ENCODE assay signal across 8 cellular contexts in the genomic region with DNA sequence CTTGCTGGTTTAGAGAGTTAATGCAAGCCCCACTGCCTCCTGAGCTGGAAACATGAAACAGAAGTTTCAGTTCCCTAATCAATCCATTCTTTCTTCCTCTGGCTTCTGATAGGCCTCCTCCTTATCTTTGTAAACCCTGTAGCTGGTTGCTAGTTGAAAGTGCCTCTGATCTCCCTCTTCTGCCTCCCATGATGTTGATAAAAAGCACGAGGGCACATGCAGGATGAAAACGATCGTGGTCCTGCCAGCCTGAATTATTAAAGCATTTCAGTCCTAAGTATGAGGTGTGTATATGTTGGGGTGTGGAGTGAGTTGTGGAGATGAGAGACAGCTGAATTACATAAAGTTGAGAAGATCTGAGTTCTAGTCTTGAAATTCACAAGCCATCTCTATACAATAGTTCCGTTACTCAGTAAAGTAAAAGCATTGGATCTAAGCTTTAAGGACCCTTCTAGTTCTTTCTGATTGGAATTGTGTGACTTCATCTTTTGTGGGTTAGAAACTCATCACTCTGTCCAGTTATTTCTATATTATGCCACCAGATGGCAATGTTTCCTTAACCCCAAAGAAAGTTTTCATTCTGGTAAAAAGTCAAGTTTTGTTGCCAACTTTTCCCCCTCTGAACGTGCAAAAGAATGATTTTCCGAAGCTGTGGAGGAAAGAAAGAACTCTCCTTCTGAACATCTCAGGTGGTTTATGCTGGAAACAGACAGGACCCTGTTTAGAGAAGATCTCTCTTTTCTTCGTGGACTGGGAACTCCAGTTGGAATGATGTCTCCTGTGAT. TPM values are rescaled to one million over a fixed set of nuclear protein-coding genes. Genes with fewer than 3 reads are reported as not detected.
A peak's percentile ranks its signal among the peaks of the same experiment; 100 is the strongest.
DNase-seq lines count a peak whose midpoint lies in the region; ATAC-seq and TF ChIP-seq lines count a peak whose summit lies in the region.

No MANE protein-coding gene starts in this region.

- H4K20me1 ChIP-seq in PC-9 (ENCODE audit: insufficient read depth) = no peaks in the 10 kb centered on the region

- no peaks in the 10 kb centered on the region for H3K36me3 Mint-ChIP-seq in Calu3 (ENCODE audit: insufficient read depth, unreplicated experiment)
- no peaks in the 10 kb centered on the region for H3K36me3 Mint-ChIP-seq in activated CD4-positive, alpha-beta T cell treated with anti-CD3 and anti-CD28 coated beads, Interleukin-2, amount 10 ng/mL, durations not matched to agents 7 days and 5 days (ENCODE audit: low read depth)

- ATAC-seq in GM19351 (IDR thresholded peaks at IDR 0.05; ENCODE audit: unreplicated experiment) (peak; percentile 85), HG03575 (IDR thresholded peaks at IDR 0.05; ENCODE audit: extremely low read depth, insufficient number of reproducible peaks, low FRiP score, unreplicated experiment) (peak; percentile 60)

- H2AFZ ChIP-seq in PC-9 = 0 out of 2 replicates have a peak overlapping the region, but pooled peaks have one; percentile 5

- no peaks in the 10 kb centered on the region for H3K79me2 ChIP-seq in PC-9 (ENCODE audit: low read depth)
- H3K79me2 ChIP-seq in mesendoderm (ENCODE audit: control insufficient read depth, insufficient read depth, low read length) = no peaks in the 10 kb centered on the region

- no peaks in the 10 kb centered on the region for H3K9me3 Mint-ChIP-seq in Calu3 (ENCODE audit: low read depth, unreplicated experiment)
- H3K9me3 Mint-ChIP-seq in activated CD4-positive, alpha-beta T cell treated with anti-CD3 and anti-CD28 coated beads, Interleukin-2, amount 10 ng/mL, durations not matched to agents 7 days and 5 days = no peaks in the 10 kb centered on the region

- H2BK5ac ChIP-seq in mesendoderm (ENCODE audit: low read length) = no peak overlapping the region

- intact Hi-C loops in Calu3 (cut with micrococcal nuclease; ENCODE audit: unreplicated experiment) = loop anchor here (1.0 to 5.0 kb wide), 5 partner anchors 17 to 305 kb away; partner anchors contain the start of gene ELF5
- intact Hi-C loops in PC-9 (cut with micrococcal nuclease; ENCODE audit: unreplicated experiment) = loop anchor here (1.0 to 10.0 kb wide), 9 partner anchors 21 to 806 kb away; partner anchors contain the start of gene ELF5
- intact Hi-C loops in posterior cingulate gyrus (cut with DNase I) = loop anchor here (1.0 to 10.0 kb wide), 3 partner anchors 305 to 806 kb away; no protein-coding TSS in a partner anchor

- no peak overlapping the region for H2AK5ac ChIP-seq in mesendoderm (ENCODE audit: low read length)

- H4K8ac ChIP-seq in mesendoderm (ENCODE audit: low read depth, low read length) = no peak overlapping the region

- H3K4me3 Mint-ChIP-seq in Calu3 (ENCODE audit: low read depth, unreplicated experiment) = peak overlapping the region; percentile 16
- H3K4me3 Mint-ChIP-seq in activated CD4-positive, alpha-beta T cell treated with anti-CD3 and anti-CD28 coated beads, Interleukin-2, amount 10 ng/mL, durations not matched to agents 7 days and 5 days = no peak overlapping the region

- no peak overlapping the region for H3K18ac ChIP-seq in mesendoderm (ENCODE audit: low read length)

- peak overlapping the region; percentile 4; the same call in 1 of the 2 replicates for H3K27ac ChIP-seq in PC-9
- peak overlapping the region; percentile 77 for H3K27ac ChIP-seq in ectodermal cell (ENCODE audit: insufficient read depth, low read depth, low read length, poor library complexity, severe bottlenecking)
- no peak overlapping the region for H3K27ac ChIP-seq in mesendoderm (ENCODE audit: low read depth, low read length)

- CTCF ChIA-PET in Calu3 (lab: Charles Lee) = interaction anchor here (0.8 to 2.9 kb wide), 13 partner anchors 15 to 306 kb away, joined by 3 to 18 read pairs (median 5); partner anchors contain the start of gene EHF
- CTCF ChIA-PET in PC-9 (lab: Charles Lee) = interaction anchor here (0.5 to 2.3 kb wide), 11 partner anchors 53 to 751 kb away, joined by 3 to 9 read pairs (median 4); no protein-coding TSS in a partner anchor
- CTCF ChIA-PET in activated CD4-positive, alpha-beta T cell treated with anti-CD3 and anti-CD28 coated beads, Interleukin-2, amount 10 ng/mL, durations not matched to agents 7 days and 5 days (lab: Charles Lee) = interaction anchor here (1.3 to 1.5 kb wide), 3 partner anchors 48 to 801 kb away, joined by 3 to 4 read pairs (median 3); no protein-coding TSS in a partner anchor

- no peak for DNase-seq in Calu3
- peak in 1 of 2 experiments; percentile 64 for DNase-seq in PC-9
- DNase-seq in mesendoderm = peak; percentile 73
- no peak for DNase-seq in activated CD4-positive, alpha-beta T cell treated with anti-CD3 and anti-CD28 coated beads, Interleukin-2, amount 10 ng/mL, durations not matched to agents 7 days and 5 days
- no peak for DNase-seq in posterior cingulate gyrus

- H3K27me3 Mint-ChIP-seq in Calu3 (ENCODE audit: unreplicated experiment) = no peaks in the 10 kb centered on the region
- H3K27me3 Mint-ChIP-seq in activated CD4-positive, alpha-beta T cell treated with anti-CD3 and anti-CD28 coated beads, Interleukin-2, amount 10 ng/mL, durations not matched to agents 7 days and 5 days = peaks cover 21% of the 10 kb centered on the region

- H3K4me3 ChIP-seq in PC-9 (no peak overlapping the region), ectodermal cell (ENCODE audit: insufficient read depth, low read depth, low read length) (no peak overlapping the region), mesendoderm (ENCODE audit: low read length) (no peak overlapping the region)

- 40 to 51% methylated on average over 7 of the region's 7 CpGs for WGBS in ectodermal cell, 2 experiments
- WGBS in mesendoderm (ENCODE audit: extremely low coverage, insufficient coverage, low lambda C conversion rate) = no CpG with 5 or more reads among the region's 7 CpGs

- H3K27me3 ChIP-seq in PC-9 (ENCODE audit: insufficient read depth, low read depth) (no peaks in the 10 kb centered on the region), ectodermal cell (ENCODE audit: control insufficient read depth, insufficient read depth, low read length, poor library complexity, severe bottlenecking) (no peaks in the 10 kb centered on the region), mesendoderm (ENCODE audit: insufficient read depth, low read length, poor library complexity) (no peaks in the 10 kb centered on the region)

- TF ChIP-seq CTCF in Calu3 (IDR thresholded peaks at IDR 0.05; ENCODE audit: unreplicated experiment) (no peak), PC-9 (conservative IDR thresholded peaks at IDR 0.05) (peak; percentile 94)

- no peak overlapping the region for H4K5ac ChIP-seq in mesendoderm (ENCODE audit: low read length)

- H3K56ac ChIP-seq in mesendoderm (ENCODE audit: low read length) = no peak overlapping the region

- H3F3A ChIP-seq in PC-9 (ENCODE audit: insufficient read depth, low read depth) = peaks cover 10% of the 10 kb centered on the region; the same call in 1 of the 2 replicates

- H2BK15ac ChIP-seq in mesendoderm (replicated peaks; ENCODE audit: low read depth) = no peak overlapping the region

- H3K9me3 ChIP-seq in PC-9 (ENCODE audit: insufficient read depth, low read depth) (0 out of 2 replicates have a peak, but pooled peaks cover 7% of the 10 kb centered on the region), ectodermal cell (ENCODE audit: control insufficient read depth, low read length) (no peaks in the 10 kb centered on the region)

- no peaks in the 10 kb centered on the region for H3K36me3 ChIP-seq in PC-9 (ENCODE audit: low read depth)
- H3K36me3 ChIP-seq in ectodermal cell (ENCODE audit: control insufficient read depth, insufficient read depth, low read length) = no peaks in the 10 kb centered on the region
- H3K36me3 ChIP-seq in mesendoderm (ENCODE audit: control insufficient read depth, insufficient read depth, low read length) = no peaks in the 10 kb centered on the region

- no peak overlapping the region for H3K23ac ChIP-seq in mesendoderm (ENCODE audit: low read length)

- peak overlapping the region; percentile 47 for H3K4me2 ChIP-seq in PC-9
- no peak overlapping the region for H3K4me2 ChIP-seq in mesendoderm (ENCODE audit: low read length)

- no peaks in the 10 kb centered on the region for H3K9me2 ChIP-seq in PC-9 (ENCODE audit: insufficient read depth)

- peak overlapping the region; percentile 46 for H3K27ac Mint-ChIP-seq in Calu3 (ENCODE audit: unreplicated experiment)
- H3K27ac Mint-ChIP-seq in activated CD4-positive, alpha-beta T cell treated with anti-CD3 and anti-CD28 coated beads, Interleukin-2, amount 10 ng/mL, durations not matched to agents 7 days and 5 days = no peak overlapping the region

- H3K4me1 ChIP-seq in PC-9 (replicated peaks; ENCODE audit: insufficient read depth) (peaks cover 35% of the 10 kb centered on the region), ectodermal cell (ENCODE audit: control insufficient read depth, insufficient read depth, low read length) (peaks cover 12% of the 10 kb centered on the region), mesendoderm (ENCODE audit: control insufficient read depth, low read depth, low read length) (no peaks in the 10 kb centered on the region)

- POLR2A ChIA-PET in PC-9 (lab: Charles Lee; ENCODE audit: unreplicated experiment) = interaction anchor here (0.6 kb wide), 1 partner anchor 56 kb away, joined by 50 read pairs; no protein-coding TSS in a partner anchor
- POLR2A ChIA-PET in activated CD4-positive, alpha-beta T cell treated with anti-CD3 and anti-CD28 coated beads, Interleukin-2, amount 10 ng/mL, durations not matched to agents 7 days and 5 days (lab: Charles Lee) = no interaction called here

- no peak overlapping the region for H2BK120ac ChIP-seq in mesendoderm (ENCODE audit: low read depth, low read length)

- no peaks in the 10 kb centered on the region for H3K79me1 ChIP-seq in mesendoderm (ENCODE audit: low read length)

- peaks cover 70% of the 10 kb centered on the region for H3K4me1 Mint-ChIP-seq in Calu3 (ENCODE audit: low read depth, unreplicated experiment)
- H3K4me1 Mint-ChIP-seq in activated CD4-positive, alpha-beta T cell treated with anti-CD3 and anti-CD28 coated beads, Interleukin-2, amount 10 ng/mL, durations not matched to agents 7 days and 5 days = no peaks in the 10 kb centered on the region

- no peak overlapping the region for H3K4ac ChIP-seq in mesendoderm (ENCODE audit: low read depth, low read length)

- BruUV-seq in Calu3 (replicated peaks; lab: Mats Ljungman, UMichigan) (no TSS peak), PC-9 (replicated peaks; lab: Mats Ljungman, UMichigan) (no TSS peak)

- H3K9ac ChIP-seq in mesendoderm (ENCODE audit: low read length) = no peak overlapping the region

RNA-seq across cellular contexts. Expression of gene EHF, which starts 34.8 kb away (rescaled TPM):
- total RNA-seq in Calu3 (2022) = 286 and 299 TPM in 2 replicates
- 85.7 and 118 TPM in 2 replicates for total RNA-seq in PC-9 (2021)
- polyA plus RNA-seq in ectodermal cell (2013, experiment 1 of 4) = not detected
- polyA plus RNA-seq in ectodermal cell (2013, experiment 2 of 4) = 0.12 TPM
- polyA plus RNA-seq in ectodermal cell (2013, experiment 3 of 4) = 0.11 TPM
- polyA plus RNA-seq in ectodermal cell (2013, experiment 4 of 4) = not detected
- 0.06 TPM for polyA plus RNA-seq in mesendoderm (2013, experiment 1 of 2)
- polyA plus RNA-seq in mesendoderm (2013, experiment 2 of 2) = not detected
- total RNA-seq in activated CD4-positive, alpha-beta T cell treated with anti-CD3 and anti-CD28 coated beads, Interleukin-2, amount 10 ng/mL, durations not matched to agents 7 days and 5 days = under 1 TPM in 1 of 2 experiments, not detected in 1; 0.47 TPM

Comparison
In these comparisons a context has a peak if more than half of its experiments do, and no peak if none do; other contexts are left out.
1. RNA of gene EHF, which starts 34.8 kb away (total RNA-seq): 286 to 299 TPM in Calu3 and 85.7 to 118 TPM in PC-9; 0.47 TPM in activated CD4-positive, alpha-beta T cell treated with anti-CD3 and anti-CD28 coated beads, Interleukin-2, amount 10 ng/mL, durations not matched to agents 7 days and 5 days; every median in the first group is over 10 times any median in the second.